In the genomic region with DNA sequence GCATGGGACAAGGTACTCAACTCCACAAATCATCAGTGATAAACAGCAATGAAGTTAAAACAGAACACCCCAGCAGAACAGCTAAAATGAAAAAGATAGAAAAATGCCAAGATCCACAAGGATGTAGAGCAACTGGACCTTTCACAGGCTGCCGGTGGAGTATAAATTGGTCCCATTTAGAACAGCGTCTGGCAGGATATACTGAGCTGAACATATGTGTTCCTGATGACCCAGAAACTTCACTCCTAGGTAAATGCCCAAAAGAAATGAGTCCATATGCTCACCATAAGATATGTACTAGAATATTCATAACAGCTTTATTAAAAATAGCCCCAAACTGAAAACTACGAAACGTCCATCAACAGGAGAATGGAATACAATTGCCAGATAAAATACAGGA, we compare ENCODE assay signal across 23 cellular contexts.
"Had no signal": no experiment of that assay in that cellular context is flagged by ENCODE, and none has a peak within 500 bp of the region (broad histone marks: within the 10 kb centered on the region; RNA-seq: fewer than 3 reads in every experiment).

No MANE protein-coding gene starts in this region.

- DNase-seq: IMR-90; Karpas-422; KG1; MG63; NCI-H1092; NCI-H1105 treated with DMSO at 0.1 percent for 48 hours; NCI-H1417 treated with DMSO at 0.1 percent for 48 hours; NCI-H146; NCI-H1694 treated with DMSO at 0.1 percent for 48 hours; NCI-H1930; NCI-H2081; NCI-H2107; NCI-H2171; NCI-H226; NCI-H446; NCI-H510A; NCI-H524 treated with DMSO at 0.1 percent for 48 hours; NCI-H69; NCI-H774; NK-92 treated with Interleukin-12 subunit alpha and Interleukin-12 subunit beta, amount 100 ng/mL, for 24 hours; PC-3; SHP77; SK-N-SH had no signal
